ENCODE assay signal across 20 cellular contexts in genomic region chr7:47666164-47666862, GRCh38.
DNase-seq lines count a peak whose midpoint lies in the region; FAIRE-seq and TF ChIP-seq lines count a peak whose summit lies in the region.
"Had no signal": no experiment of that assay in that cellular context is flagged by ENCODE, and none has a peak within 500 bp of the region (broad histone marks: within the 10 kb centered on the region; RNA-seq: fewer than 3 reads in every experiment).

No MANE protein-coding gene starts in this region.

- H3K27ac ChIP-seq in coronary artery, result peak overlapping the region in 1 of 2 donors; percentile 83
- H3K27ac ChIP-seq: heart left ventricle, HL-60 had no signal

- TF ChIP-seq CTCF in choroid plexus epithelial cell (conservative IDR thresholded peaks at IDR 0.05; ENCODE audit: low read depth, low read length), result no peak
- TF ChIP-seq CTCF in nephron (IDR thresholded peaks at IDR 0.05; ENCODE audit: unreplicated experiment in 3 of 3), result no peak
- no peak for TF ChIP-seq CTCF in coronary artery (IDR thresholded peaks at IDR 0.05)

- no peak for TF ChIP-seq RAD21 in Ishikawa (IDR thresholded peaks at IDR 0.05; ENCODE audit: low read depth)

- peaks cover 8% of the 10 kb centered on the region for H3K27me3 Mint-ChIP-seq in nephron (ENCODE audit: low read depth)
- H3K27me3 Mint-ChIP-seq: activated naive CD8-positive, alpha-beta T cell; activated T-cell treated with anti-CD3 and anti-CD28 coated beads, Interleukin-2, amount 50 U/mL, for 24 hours; central memory CD8-positive, alpha-beta T cell; stimulated activated naive B cell treated with anti-CD40 and anti-IgM and Interleukin-4, amounts not matched to agents 10 μg/mL and 1 μg/mL and 100 μg/mL, for 72 hours had no signal

- peaks cover 14% of the 10 kb centered on the region for H3K4me1 Mint-ChIP-seq in nephron
- H3K4me1 Mint-ChIP-seq: central memory CD8-positive, alpha-beta T cell had no signal

- DNase-seq in AG08396 (ENCODE audit: low spot score), result peak; percentile 38
- peak; percentile 84 for DNase-seq in choroid plexus epithelial cell (ENCODE audit: low read depth)
- DNase-seq in HuH-7 (ENCODE audit: low spot score), result no peak
- no peak for DNase-seq in coronary artery (ENCODE audit: low spot score)
- no peak for DNase-seq in RCC 7860 (ENCODE audit: low spot score)
- no peak for DNase-seq in NOMO-1 treated with dmso at 0.1 percent for 144 hours (lab: John Stamatoyannopoulos, UW; ENCODE audit: unreplicated experiment)
- DNase-seq: activated CD4-positive, alpha-beta T cell treated with anti-CD3 and anti-CD28 coated beads, Interleukin-2, amount 50 U/mL, for 48 hours; activated T-cell treated with anti-CD3 and anti-CD28 coated beads, Interleukin-2, amount 50 U/mL, for 24 hours; heart left ventricle; Kasumi-1; kidney; mucosa of descending colon; NCI-H1417 treated with DMSO at 0.1 percent for 48 hours; NCI-H446 treated with DMSO at 0.1 percent for 48 hours; stimulated activated naive B cell treated with anti-CD40 and anti-IgM and Interleukin-4, amounts not matched to agents 10 μg/mL and 1 μg/mL and 100 μg/mL, for 72 hours had no signal

- TF ChIP-seq EP300 in Ishikawa (IDR thresholded peaks at IDR 0.05; ENCODE audit: borderline replicate concordance), result no peak

- no peak overlapping the region for H3K4me3 Mint-ChIP-seq in nephron
- H3K4me3 Mint-ChIP-seq: activated naive CD8-positive, alpha-beta T cell; activated T-cell treated with anti-CD3 and anti-CD28 coated beads, Interleukin-2, amount 50 U/mL, for 24 hours; central memory CD8-positive, alpha-beta T cell; stimulated activated naive B cell treated with anti-CD40 and anti-IgM and Interleukin-4, amounts not matched to agents 10 μg/mL and 1 μg/mL and 100 μg/mL, for 72 hours had no signal

- no peaks in the 10 kb centered on the region for H3K36me3 Mint-ChIP-seq in nephron (ENCODE audit: low read depth)
- H3K36me3 Mint-ChIP-seq: activated naive CD8-positive, alpha-beta T cell; stimulated activated naive B cell treated with anti-CD40 and anti-IgM and Interleukin-4, amounts not matched to agents 10 μg/mL and 1 μg/mL and 100 μg/mL, for 72 hours had no signal

- no peak for FAIRE-seq in RCC 7860 (lab: Jason Lieb, UNC)
- FAIRE-seq: kidney had no signal

- H3K4me3 ChIP-seq in choroid plexus epithelial cell (ENCODE audit: low read depth, low read length) (no peak overlapping the region), coronary artery (no peak overlapping the region)
- H3K4me3 ChIP-seq: heart left ventricle, mucosa of descending colon had no signal

- H3K27ac Mint-ChIP-seq in nephron, result peak overlapping the region in 2 of 3 experiments; percentile 65 to 68
- H3K27ac Mint-ChIP-seq: activated naive CD8-positive, alpha-beta T cell; activated T-cell treated with anti-CD3 and anti-CD28 coated beads, Interleukin-2, amount 50 U/mL, for 24 hours; stimulated activated naive B cell treated with anti-CD40 and anti-IgM and Interleukin-4, amounts not matched to agents 10 μg/mL and 1 μg/mL and 100 μg/mL, for 72 hours had no signal

- no peaks in the 10 kb centered on the region for H3K9me3 Mint-ChIP-seq in nephron
- H3K9me3 Mint-ChIP-seq: activated T-cell treated with anti-CD3 and anti-CD28 coated beads, Interleukin-2, amount 50 U/mL, for 24 hours; central memory CD8-positive, alpha-beta T cell; stimulated activated naive B cell treated with anti-CD40 and anti-IgM and Interleukin-4, amounts not matched to agents 10 μg/mL and 1 μg/mL and 100 μg/mL, for 72 hours had no signal

TF ChIP-seq in Ishikawa, 13 proteins besides CTCF, POLR2A, EP300 and RAD21:
- TF ChIP-seq CREB1 (IDR thresholded peaks at IDR 0.05; ENCODE audit: low read depth), result no peak
- peak; percentile 28; the same call in 1 of the 2 replicates for TF ChIP-seq TEAD4 (IDR thresholded peaks at IDR 0.05)

Comparison
In these comparisons a context has a peak if more than half of its experiments do, and no peak if none do; other contexts are left out.
1. DNase-seq: peak in AG08396 (single experiment) and choroid plexus epithelial cell (single experiment); none in HuH-7 (single experiment), coronary artery (single experiment), RCC 7860 (single experiment) and NOMO-1 treated with dmso at 0.1 percent for 144 hours (single experiment).